22 cellular contexts compared by ENCODE assay signal in the genomic region with DNA sequence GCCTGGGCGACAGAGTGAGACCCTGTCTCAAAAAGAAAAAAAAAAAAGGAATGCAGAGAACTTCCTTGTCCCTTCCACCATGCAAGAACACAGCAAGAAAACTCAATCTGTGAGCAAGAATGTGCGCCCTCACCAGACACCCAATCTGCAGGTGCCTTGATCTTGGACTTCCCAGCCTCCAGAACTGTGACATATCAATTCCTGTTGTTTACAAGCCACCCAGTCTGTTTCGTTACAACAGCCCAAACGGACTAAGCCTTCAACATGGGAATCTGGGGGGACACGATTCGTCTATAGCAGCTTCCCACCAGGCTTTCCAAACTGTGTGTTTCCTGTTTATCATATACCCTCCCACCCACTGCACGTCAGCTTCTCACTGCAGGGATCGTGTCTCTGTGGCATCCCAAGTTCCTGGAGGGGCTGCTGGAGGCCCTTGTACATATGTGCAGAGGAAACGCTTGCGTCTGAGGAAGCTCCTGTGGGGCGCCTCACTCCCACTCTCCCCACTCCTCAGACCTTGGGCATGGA. TPM values are rescaled to one million over a fixed set of nuclear protein-coding genes. Genes with fewer than 3 reads are reported as not detected.
DNase-seq lines count a peak whose midpoint lies in the region; ATAC-seq and TF ChIP-seq lines count a peak whose summit lies in the region.
"Had no signal": no experiment of that assay in that cellular context is flagged by ENCODE, and none has a peak within 500 bp of the region (broad histone marks: within the 10 kb centered on the region; RNA-seq: fewer than 3 reads in every experiment).

No MANE protein-coding gene starts in this region.

- H3K9ac ChIP-seq in muscle layer of colon (ENCODE audit: low read length) = no peak overlapping the region

- WGBS in heart right ventricle, 2 donors = 77 to 78% methylated on average over 11 of the region's 11 CpGs
- WGBS in psoas muscle, 3 donors = 59 to 76% (median 61%) methylated on average over 11 of the region's 11 CpGs

- H3K27me3 ChIP-seq in heart right ventricle (no peaks in the 10 kb centered on the region), muscle layer of colon (ENCODE audit: control insufficient read depth in 1 of 2, insufficient read depth in 2 of 2, low read length in 2 of 2) (no peaks in the 10 kb centered on the region), psoas muscle (ENCODE audit: insufficient read depth in 3 of 3, low read length in 2 of 3) (no peaks in the 10 kb centered on the region), foreskin keratinocyte (no peaks in the 10 kb centered on the region)
- H3K27me3 ChIP-seq: Peyer's patch, SJCRH30 had no signal

- H3K4me3 ChIP-seq in heart right ventricle (no peak overlapping the region), muscle layer of colon (ENCODE audit: low read depth in 1 of 2, low read length in 2 of 2) (no peak overlapping the region), psoas muscle (no peak overlapping the region)
- H3K4me3 ChIP-seq: Peyer's patch, SJCRH30 had no signal

- in situ Hi-C loops in G401 (cut with HindIII; ENCODE audit: low sequenced_read_pairs) = no loop called here

- H3K27ac ChIP-seq in heart right ventricle (peak overlapping the region in 8 of 10 donors; percentile 2 to 62 (median 48)), muscle layer of colon (ENCODE audit: low read depth, low read length) (peak overlapping the region; percentile 36), psoas muscle (peak overlapping the region; percentile 55), foreskin keratinocyte (no peak overlapping the region)
- H3K27ac ChIP-seq: Peyer's patch, SJCRH30 had no signal

- ATAC-seq in heart right ventricle = peak in 1 of 8 donors; percentile 4
- no peak for ATAC-seq in left ventricle myocardium superior
- ATAC-seq in psoas muscle = peak in 3 of 4 donors; percentile 8 to 15 (median 12)
- no peak for ATAC-seq in foreskin keratinocyte
- no peak for ATAC-seq in GM21723 (IDR thresholded peaks at IDR 0.05; ENCODE audit: unreplicated experiment)

- H3K9me3 ChIP-seq in heart right ventricle (peaks cover 0 to 5% (median 0%) of the 10 kb centered on the region in 11 donors), muscle layer of colon (ENCODE audit: low read length) (no peaks in the 10 kb centered on the region), psoas muscle (no peaks in the 10 kb centered on the region)
- H3K9me3 ChIP-seq: Peyer's patch, SJCRH30 had no signal

- peaks cover 0 to 22% (median 4%) of the 10 kb centered on the region in 9 donors for H3K4me1 ChIP-seq in heart right ventricle
- peaks cover 10% of the 10 kb centered on the region for H3K4me1 ChIP-seq in muscle layer of colon (ENCODE audit: insufficient read depth, low read length)
- peaks cover 13% of the 10 kb centered on the region for H3K4me1 ChIP-seq in psoas muscle
- no peaks in the 10 kb centered on the region for H3K4me1 ChIP-seq in foreskin keratinocyte
- H3K4me1 ChIP-seq: Peyer's patch had no signal

- intact Hi-C loops in heart right ventricle (cut with DNase I) = no loop called here
- intact Hi-C loops in left ventricle myocardium superior (cut with micrococcal nuclease) = no loop called here
- intact Hi-C loops in psoas muscle (cut with DNase I) = no loop called here

- DNase-seq in heart right ventricle (no peak), left ventricle myocardium superior (no peak), psoas muscle (no peak), G401 (ENCODE audit: low spot score) (no peak), foreskin keratinocyte (no peak), NCI-H187 (lab: John Stamatoyannopoulos, UW) (no peak)
- DNase-seq: 8988T, AML-193, GF-D8, MV-4-11, NCI-H1105 treated with DMSO at 0.1 percent for 48 hours, NCI-H2081, NCI-H2171, Peyer's patch, SJCRH30 had no signal

- H3K36me3 ChIP-seq in heart right ventricle = no peaks in the 10 kb centered on the region
- H3K36me3 ChIP-seq in muscle layer of colon (ENCODE audit: insufficient read depth, low read length) = no peaks in the 10 kb centered on the region
- peaks cover 0 to 10% of the 10 kb centered on the region in 2 donors for H3K36me3 ChIP-seq in psoas muscle (ENCODE audit: insufficient read depth in 1 of 2, low read depth in 1 of 2)
- H3K36me3 ChIP-seq: Peyer's patch had no signal

- no peak for TF ChIP-seq CTCF in heart right ventricle (IDR thresholded peaks at IDR 0.05)
- TF ChIP-seq CTCF in psoas muscle (IDR thresholded peaks at IDR 0.05) = no peak
- no peak for TF ChIP-seq CTCF in foreskin keratinocyte (conservative IDR thresholded peaks at IDR 0.05)

RNA-seq across cellular contexts. Expression of gene PSMC3, which starts 11.0 kb away (rescaled TPM):
- total RNA-seq in heart right ventricle (100 to 1,000 TPM; 129 to 171 (median 140) TPM), left ventricle myocardium superior (180 TPM), psoas muscle (100 to 1,000 TPM; 141 to 255 (median 191) TPM), foreskin keratinocyte (209 and 242 TPM in 2 replicates)
- polyA plus RNA-seq in heart right ventricle (100 to 1,000 TPM; 184 to 272 TPM), psoas muscle (100 to 1,000 TPM; 300 to 346 (median 316) TPM), foreskin keratinocyte (249 and 296 TPM in 2 replicates)
- total RNA-seq in G401 (2014; rRNA removed; shearing (Covaris generic)) = 149 and 239 TPM in 2 replicates

RNA-seq across cellular contexts. Expression of gene RAPSN, which starts 11.7 kb away (rescaled TPM):
- 10 to 100 TPM in 1 of 10 donors, 1 to 10 TPM in 9; 2.9 to 10.2 (median 4.0) TPM for total RNA-seq in heart right ventricle
- polyA plus RNA-seq in heart right ventricle = 1 to 10 TPM in 1 of 2 donors, under 1 TPM in 1; 0.33 to 6.2 TPM
- total RNA-seq in left ventricle myocardium superior = 6.3 TPM
- 10 to 100 TPM; 47.5 to 90.6 (median 59.5) TPM for total RNA-seq in psoas muscle
- 10 to 100 TPM; 37.6 to 79.3 (median 50.0) TPM for polyA plus RNA-seq in psoas muscle
- total RNA-seq in G401 (2014; rRNA removed; shearing (Covaris generic)) = not detected in 2 replicates
- total RNA-seq in foreskin keratinocyte = 0.14 and 0.18 TPM in 2 replicates
- polyA plus RNA-seq in foreskin keratinocyte = 0.10 and 0.32 TPM in 2 replicates
- total RNA-seq: Daoy, M059J, OCI-LY7 had no signal
- polyA plus RNA-seq: AG04450, CD14-positive monocyte had no signal

RNA-seq across cellular contexts. Expression of gene SLC39A13, which starts 28.9 kb away (rescaled TPM):
- 10 to 100 TPM; 31.1 to 54.5 (median 40.8) TPM for total RNA-seq in heart right ventricle
- 10 to 100 TPM; 62.3 to 86.4 TPM for polyA plus RNA-seq in heart right ventricle
- total RNA-seq in left ventricle myocardium superior = 39.5 TPM
- 10 to 100 TPM; 14.7 to 26.9 (median 19.9) TPM for total RNA-seq in psoas muscle
- 10 to 100 TPM; 27.0 to 35.3 (median 29.1) TPM for polyA plus RNA-seq in psoas muscle
- 22.9 and 43.0 TPM in 2 replicates for total RNA-seq in G401 (2014; rRNA removed; shearing (Covaris generic))
- 48.2 and 58.1 TPM in 2 replicates for total RNA-seq in foreskin keratinocyte
- 64.6 and 70.8 TPM in 2 replicates for polyA plus RNA-seq in foreskin keratinocyte

RNA-seq across cellular contexts. Expression of gene SPI1, which starts 58.9 kb away (rescaled TPM):
- total RNA-seq in heart right ventricle (10 to 100 TPM in 3 of 10 donors, 1 to 10 TPM in 7; 3.4 to 38.9 (median 6.7) TPM), left ventricle myocardium superior (11.2 TPM), psoas muscle (1 to 10 TPM; 3.6 to 8.3 (median 5.6) TPM), foreskin keratinocyte (not detected in 2 replicates)
- polyA plus RNA-seq in heart right ventricle (10 to 100 TPM in 1 of 2 donors, 1 to 10 TPM in 1; 6.7 to 10.2 TPM), psoas muscle (1 to 10 TPM; 1.6 to 3.5 (median 3.1) TPM), foreskin keratinocyte (not detected in 2 replicates)
- total RNA-seq in G401 (2014; rRNA removed; shearing (Covaris generic)) = not detected in 2 replicates
- total RNA-seq: Daoy, M059J, SJCRH30 had no signal
- polyA plus RNA-seq: AG04450 had no signal

Comparison
In these comparisons a context has a peak if more than half of its experiments do, and no peak if none do; other contexts are left out.
1. ATAC-seq: peak in psoas muscle (3 of 4); none in left ventricle myocardium superior (single experiment), foreskin keratinocyte (single experiment) and GM21723 (single experiment).